In the genomic region with DNA sequence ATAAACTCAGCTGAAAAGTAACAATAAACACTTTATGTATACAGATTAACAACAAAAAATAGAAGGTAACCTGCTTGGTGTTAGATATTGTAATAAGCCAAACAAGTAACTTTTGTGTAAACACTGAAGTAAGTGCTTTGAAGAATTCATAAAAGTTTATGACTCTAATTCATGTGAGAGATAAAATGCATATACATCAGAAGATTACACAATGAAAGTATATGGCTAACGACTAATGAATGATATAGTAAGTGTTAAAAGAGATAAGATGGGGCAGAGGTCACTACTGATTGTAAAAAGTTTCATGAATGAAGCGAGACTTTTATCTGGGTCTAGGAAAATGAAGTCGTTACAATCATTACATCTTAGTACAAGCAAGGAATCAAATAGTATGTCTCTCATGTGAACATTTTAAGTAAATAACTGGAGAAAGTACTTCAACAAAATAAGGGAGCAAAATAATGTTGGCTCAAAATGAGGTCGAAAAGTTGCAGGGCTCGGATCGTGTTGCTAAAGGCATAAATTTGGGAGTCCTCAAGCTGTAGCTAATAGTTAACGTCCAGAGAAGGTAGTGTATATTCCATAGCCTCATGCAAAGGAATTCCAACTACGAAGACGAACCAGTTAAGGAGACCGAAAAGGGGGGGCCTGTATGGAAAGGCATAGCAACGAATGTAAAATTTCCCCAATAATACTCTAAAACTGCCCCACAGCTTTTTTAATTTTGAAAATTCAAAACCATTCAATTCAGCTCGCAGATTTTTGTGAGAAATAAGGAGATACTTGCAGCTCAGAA, we compare ENCODE assay signal across 8 cellular contexts. TPM values are rescaled to one million over a fixed set of nuclear protein-coding genes. Genes with fewer than 3 reads are reported as not detected.
DNase-seq lines count a peak whose midpoint lies in the region; ATAC-seq, FAIRE-seq and TF ChIP-seq lines count a peak whose summit lies in the region.

No MANE protein-coding gene starts in this region.

- POLR2A ChIA-PET in RWPE1 (lab: Yijun Ruan, JAX; ENCODE audit: low non-redundant PET) = no interaction called here

- no peak for ATAC-seq in pancreas
- no peak for ATAC-seq in HG02642 (IDR thresholded peaks at IDR 0.05; ENCODE audit: poor library complexity, unreplicated experiment)
- no peak for ATAC-seq in HG02610 (IDR thresholded peaks at IDR 0.05; ENCODE audit: unreplicated experiment)

- no peaks in the 10 kb centered on the region for H3K9me3 ChIP-seq in pancreas

- H3K4me1 ChIP-seq in pancreas = peaks cover 3 to 10% (median 6%) of the 10 kb centered on the region in 3 donors

- DNase-seq in RWPE1 (ENCODE audit: low spot score) = no peak
- DNase-seq in erythroblast (lab: John Stamatoyannopoulos, UW) = peak; percentile 37 to 46
- no peak for DNase-seq in pancreas
- no peak for DNase-seq in NCI-H1092 treated with DMSO at 0.1 percent for 48 hours (lab: John Stamatoyannopoulos, UW)
- no peak for DNase-seq in iPS-NIHi11 (ENCODE audit: low spot score)

- H3K27ac ChIP-seq in RWPE1 (peak overlapping the region; percentile 97), pancreas (peak overlapping the region in 3 of 4 donors; percentile 77 to 93 (median 92))

- H3K4me3 ChIP-seq in GM08714 (ENCODE audit: low read length) (peak overlapping the region; percentile 95), pancreas (peak overlapping the region; percentile 82 to 98 (median 90))

- TF ChIP-seq CTCF in RWPE1 (conservative IDR thresholded peaks at IDR 0.05; ENCODE audit: low read depth) (no peak), pancreas (IDR thresholded peaks at IDR 0.05) (no peak)

- CTCF ChIA-PET in RWPE1 (lab: Yijun Ruan, JAX) = interaction anchor here (0.6 kb wide), 1 partner anchor 335 kb away, joined by 4 read pairs; no protein-coding TSS in a partner anchor

- intact Hi-C loops in pancreas (cut with DNase I) = no loop called here

- no peaks in the 10 kb centered on the region for H3K27me3 ChIP-seq in pancreas

- TF ChIP-seq POLR2A in erythroblast (IDR thresholded peaks at IDR 0.05; ENCODE audit: low read length) = no peak

- peak; percentile 65 for FAIRE-seq in pancreas (lab: Jason Lieb, UNC)

- peaks cover 0 to 9% (median 0%) of the 10 kb centered on the region in 3 donors for H3K36me3 ChIP-seq in pancreas

- 6 to 7% methylated on average over 12 of the region's 12 CpGs for WGBS in pancreas, 2 donors

RNA-seq across cellular contexts. Expression of gene DUT, which starts 1.0 kb away (rescaled TPM):
- total RNA-seq in pancreas = 10 to 100 TPM; 23.9 to 47.9 (median 29.8) TPM
- polyA plus RNA-seq in pancreas = 10 to 100 TPM; 37.8 to 78.8 TPM

Comparison
In these comparisons a context has a peak if more than half of its experiments do, and no peak if none do; other contexts are left out.
1. DNase-seq: peak in erythroblast (2 of 2); none in RWPE1 (single experiment), pancreas (0 of 6), NCI-H1092 treated with DMSO at 0.1 percent for 48 hours (single experiment) and iPS-NIHi11 (single experiment).